In genomic region chr9:133460405-133461175, GRCh38 we compare ENCODE assay signal across 8 cellular contexts. TPM values are rescaled to one million over a fixed set of nuclear protein-coding genes. Genes with fewer than 3 reads are reported as not detected.
DNase-seq lines count a peak whose midpoint lies in the region; ATAC-seq and TF ChIP-seq lines count a peak whose summit lies in the region.

No MANE protein-coding gene starts in this region.

- H3K4me3 Mint-ChIP-seq in activated T-cell treated with anti-CD3 and anti-CD28 coated beads, Interleukin-2, amount 50 U/mL, for 24 hours, result peak overlapping the region; percentile 56
- H3K4me3 Mint-ChIP-seq in activated CD8-positive, alpha-beta T cell treated with anti-CD3 and anti-CD28 coated beads for 36 hours, result peak overlapping the region; percentile 61

- DNase-seq in activated T-cell treated with anti-CD3 and anti-CD28 coated beads, Interleukin-2, amount 50 U/mL, for 24 hours, result no peak
- no peak for DNase-seq in activated T-cell treated with anti-CD3 and anti-CD28 coated beads, Interleukin-2, amount 50 U/mL, for 48 hours
- no peak for DNase-seq in H7
- peak; percentile 80 for DNase-seq in NCI-H1105 (lab: John Stamatoyannopoulos, UW)
- peak; percentile 66 for DNase-seq in activated CD8-positive, alpha-beta T cell treated with anti-CD3 and anti-CD28 coated beads for 36 hours
- DNase-seq in foreskin keratinocyte, result peak in 1 of 2 donors; percentile 13
- peak in 34 of 56 donors; percentile 38 to 88 (median 66) for DNase-seq in nucleus accumbens (lab: John Stamatoyannopoulos, UW)
- no peak for DNase-seq in middle frontal gyrus (ENCODE audit: extremely low spot score, low spot score)

- intact Hi-C loops in activated CD8-positive, alpha-beta T cell treated with anti-CD3 and anti-CD28 coated beads for 36 hours (cut with micrococcal nuclease), result no loop called here

- H3K27ac Mint-ChIP-seq in activated T-cell treated with anti-CD3 and anti-CD28 coated beads, Interleukin-2, amount 50 U/mL, for 24 hours, result peak overlapping the region; percentile 68
- peak overlapping the region; percentile 72 for H3K27ac Mint-ChIP-seq in activated CD8-positive, alpha-beta T cell treated with anti-CD3 and anti-CD28 coated beads for 36 hours

- H3K9me3 Mint-ChIP-seq in activated T-cell treated with anti-CD3 and anti-CD28 coated beads, Interleukin-2, amount 50 U/mL, for 24 hours, result no peaks in the 10 kb centered on the region
- no peaks in the 10 kb centered on the region for H3K9me3 Mint-ChIP-seq in activated CD8-positive, alpha-beta T cell treated with anti-CD3 and anti-CD28 coated beads for 36 hours

- TF ChIP-seq CTCF in activated CD8-positive, alpha-beta T cell treated with anti-CD3 and anti-CD28 coated beads for 36 hours (IDR thresholded peaks at IDR 0.05), result no peak
- no peak for TF ChIP-seq CTCF in foreskin keratinocyte (conservative IDR thresholded peaks at IDR 0.05)

- H3K4me1 Mint-ChIP-seq in activated T-cell treated with anti-CD3 and anti-CD28 coated beads, Interleukin-2, amount 50 U/mL, for 24 hours (ENCODE audit: low read depth), result peaks cover 10% of the 10 kb centered on the region
- peaks cover 8% of the 10 kb centered on the region for H3K4me1 Mint-ChIP-seq in activated CD8-positive, alpha-beta T cell treated with anti-CD3 and anti-CD28 coated beads for 36 hours (ENCODE audit: low read depth)

- H3K27me3 ChIP-seq in H7 (ENCODE audit: control insufficient read depth, insufficient read depth, low read length) (no peaks in the 10 kb centered on the region), foreskin keratinocyte (no peaks in the 10 kb centered on the region)

- POLR2A ChIA-PET in activated CD8-positive, alpha-beta T cell treated with anti-CD3 and anti-CD28 coated beads for 36 hours (lab: Charles Lee), result interaction anchor here (0.6 to 2.6 kb wide), 3 partner anchors 9 to 43 kb away, joined by 3 to 9 read pairs (median 4); no protein-coding TSS in a partner anchor

- no peak for ATAC-seq in activated CD8-positive, alpha-beta T cell treated with anti-CD3 and anti-CD28 coated beads for 36 hours
- peak; percentile 1 for ATAC-seq in foreskin keratinocyte

- no peaks in the 10 kb centered on the region for H3K27me3 Mint-ChIP-seq in activated T-cell treated with anti-CD3 and anti-CD28 coated beads, Interleukin-2, amount 50 U/mL, for 24 hours
- no peaks in the 10 kb centered on the region for H3K27me3 Mint-ChIP-seq in activated CD8-positive, alpha-beta T cell treated with anti-CD3 and anti-CD28 coated beads for 36 hours

- no peaks in the 10 kb centered on the region; the same call in 1 of the 2 replicates for H3K36me3 ChIP-seq in H7 (replicated peaks; ENCODE audit: control insufficient read depth, insufficient read depth, low read length)

- no peaks in the 10 kb centered on the region for H3K36me3 Mint-ChIP-seq in activated T-cell treated with anti-CD3 and anti-CD28 coated beads, Interleukin-2, amount 50 U/mL, for 24 hours (ENCODE audit: low read depth)
- no peaks in the 10 kb centered on the region for H3K36me3 Mint-ChIP-seq in activated CD8-positive, alpha-beta T cell treated with anti-CD3 and anti-CD28 coated beads for 36 hours (ENCODE audit: low read depth)

- H3K27ac ChIP-seq in foreskin keratinocyte, result no peak overlapping the region

- H3K4me1 ChIP-seq in foreskin keratinocyte, result no peaks in the 10 kb centered on the region

- peak overlapping the region; percentile 81 for H3K4me3 ChIP-seq in H7 (ENCODE audit: insufficient read depth, low read depth, low read length)

- CTCF ChIA-PET in activated CD8-positive, alpha-beta T cell treated with anti-CD3 and anti-CD28 coated beads for 36 hours (lab: Charles Lee), result interaction anchor here (2.1 kb wide), 1 partner anchor 18 kb away, joined by 12 read pairs; the partner anchor contains the start of gene SLC2A6

RNA-seq across cellular contexts. Expression of gene CACFD1, which starts 0.8 kb away (rescaled TPM):
- total RNA-seq in H7 (2014; rRNA removed; shearing (Covaris generic)), result 9.5 and 11.3 TPM in 2 replicates
- 1 to 10 TPM; 1.3 to 1.4 TPM for total RNA-seq in activated CD8-positive, alpha-beta T cell treated with anti-CD3 and anti-CD28 coated beads for 36 hours
- 2.2 and 3.9 TPM in 2 replicates for total RNA-seq in foreskin keratinocyte
- polyA plus RNA-seq in foreskin keratinocyte, result 2.2 and 3.7 TPM in 2 replicates

RNA-seq across cellular contexts. Expression of gene SLC2A6, which starts 18.3 kb away (rescaled TPM):
- 13.8 and 18.2 TPM in 2 replicates for total RNA-seq in H7 (2014; rRNA removed; shearing (Covaris generic))
- total RNA-seq in activated CD8-positive, alpha-beta T cell treated with anti-CD3 and anti-CD28 coated beads for 36 hours, result 1 to 10 TPM; 5.4 to 6.7 TPM
- total RNA-seq in foreskin keratinocyte, result 33.7 and 41.7 TPM in 2 replicates
- polyA plus RNA-seq in foreskin keratinocyte, result 30.9 and 37.1 TPM in 2 replicates

RNA-seq across cellular contexts. Expression of gene ADAMTS13, which starts 38.4 kb away (rescaled TPM):
- total RNA-seq in H7 (2014; rRNA removed; shearing (Covaris generic)), result 2.8 and 5.5 TPM in 2 replicates
- 1 to 10 TPM; 2.5 to 2.9 TPM for total RNA-seq in activated CD8-positive, alpha-beta T cell treated with anti-CD3 and anti-CD28 coated beads for 36 hours
- total RNA-seq in foreskin keratinocyte, result 0.28 and 0.65 TPM in 2 replicates
- 0.36 and 0.85 TPM in 2 replicates for polyA plus RNA-seq in foreskin keratinocyte

RNA-seq across cellular contexts. Expression of gene REXO4, which starts 42.8 kb away (rescaled TPM):
- 28.5 and 33.5 TPM in 2 replicates for total RNA-seq in H7 (2014; rRNA removed; shearing (Covaris generic))
- total RNA-seq in activated CD8-positive, alpha-beta T cell treated with anti-CD3 and anti-CD28 coated beads for 36 hours, result 10 to 100 TPM; 35.3 to 36.7 TPM
- total RNA-seq in foreskin keratinocyte, result 21.2 and 25.9 TPM in 2 replicates
- polyA plus RNA-seq in foreskin keratinocyte, result 26.2 and 30.1 TPM in 2 replicates

Comparison
In these comparisons a context has a peak if more than half of its experiments do, and no peak if none do; other contexts are left out.
1. DNase-seq: peak in NCI-H1105 (single experiment), activated CD8-positive, alpha-beta T cell treated with anti-CD3 and anti-CD28 coated beads for 36 hours (single experiment) and nucleus accumbens (34 of 56); none in activated T-cell treated with anti-CD3 and anti-CD28 coated beads, Interleukin-2, amount 50 U/mL, for 24 hours (single experiment), activated T-cell treated with anti-CD3 and anti-CD28 coated beads, Interleukin-2, amount 50 U/mL, for 48 hours (0 of 2), H7 (single experiment) and middle frontal gyrus (single experiment).